8 cellular contexts compared by ENCODE assay signal in the genomic region with DNA sequence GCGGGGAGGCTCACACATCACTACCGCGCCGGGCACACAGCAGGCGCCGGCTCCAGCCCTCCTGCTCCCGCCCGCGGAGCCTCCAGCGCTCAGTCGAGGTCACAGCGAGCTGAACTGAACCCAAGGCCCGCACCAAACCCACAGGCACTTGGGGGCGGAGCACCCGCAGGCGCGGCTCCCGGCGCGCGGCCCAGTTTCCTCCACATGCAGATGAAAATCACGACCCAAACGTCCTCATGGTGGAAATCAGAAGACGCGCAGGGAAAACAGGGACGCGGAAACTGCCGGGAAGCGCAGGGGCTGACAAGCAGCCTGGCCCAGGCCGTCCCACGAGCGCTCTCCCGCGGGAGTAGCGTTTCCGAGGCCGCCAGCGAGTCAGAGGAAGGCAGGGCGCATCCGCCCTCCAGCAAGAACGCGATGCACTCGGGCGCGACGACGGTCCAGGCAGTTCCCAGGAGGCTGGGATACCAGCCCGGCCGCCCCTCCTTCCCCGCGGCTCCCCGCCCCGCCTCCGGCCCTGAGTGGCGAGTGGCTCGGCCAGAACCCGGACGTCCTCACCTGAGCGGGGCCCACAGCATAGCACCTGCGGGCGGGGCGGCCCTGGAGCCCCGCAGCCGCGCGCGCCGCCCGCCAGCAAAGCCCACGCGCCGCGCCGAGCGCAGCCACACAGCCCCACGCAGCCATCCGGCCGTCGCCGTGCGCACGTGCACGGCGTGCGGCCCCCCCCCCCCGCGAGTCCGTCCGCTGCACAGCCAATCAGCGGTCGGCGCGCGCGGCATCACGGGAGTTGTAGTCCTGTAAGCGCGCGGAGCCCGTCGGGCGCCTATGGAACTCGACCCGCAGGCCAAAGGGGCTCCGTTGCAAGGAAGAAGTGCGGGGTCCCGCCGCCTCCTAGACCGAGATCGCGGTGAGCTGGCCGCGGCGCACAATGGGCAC. TPM values are rescaled to one million over a fixed set of nuclear protein-coding genes. Genes with fewer than 3 reads are reported as not detected.
DNase-seq lines count a peak whose midpoint lies in the region; ATAC-seq, FAIRE-seq and TF ChIP-seq lines count a peak whose summit lies in the region.

A gene (minus strand): TSS at position 710 of the 936 bp plus-strand sequence. CDS start 26 bp downstream, at position 684.

- peaks cover 33% of the 10 kb centered on the region for H3K79me2 ChIP-seq in keratinocyte (ENCODE audit: control insufficient read depth, insufficient read depth, low read length)

- dilution Hi-C loops in keratinocyte (cut with MboI; ENCODE audit: extremely low pct_ligation_motif_present, low sequenced_read_pairs), result no loop called here

- H3K36me3 ChIP-seq in keratinocyte (ENCODE audit: control insufficient read depth in 2 of 2, extremely low read depth in 1 of 2, insufficient read depth in 2 of 2, low read length in 2 of 2), result no peaks in the 10 kb centered on the region

- TF ChIP-seq POLR2A in GM18951 (IDR thresholded peaks at IDR 0.05; ENCODE audit: extremely low read depth, insufficient read depth, insufficient read length), result peak; percentile 82

- peak within 1 kb of the TSS; percentile 89 for H2AFZ ChIP-seq in keratinocyte (ENCODE audit: control insufficient read depth, low read length)

- H3K9me1 ChIP-seq in keratinocyte (ENCODE audit: control insufficient read depth, extremely low read depth, insufficient read depth, low read length), result no peaks in the 10 kb centered on the region

- no peak for FAIRE-seq in keratinocyte (lab: Jason Lieb, UNC)

- peak; percentile 83 for ATAC-seq in HG03175 (IDR thresholded peaks at IDR 0.05; ENCODE audit: unreplicated experiment)
- ATAC-seq in central memory CD8-positive, alpha-beta T cell (replicated peaks; ENCODE audit: extremely low read depth, poor library complexity, severe bottlenecking), result peak; percentile 95

- H3K27me3 Mint-ChIP-seq in central memory CD8-positive, alpha-beta T cell, result no peaks in the 10 kb centered on the region

- peak in 1 of 3 experiments; percentile 6 for TF ChIP-seq CTCF in keratinocyte (optimal IDR thresholded peaks at IDR 0.05 in 1 of 3, IDR thresholded peaks at IDR 0.05 in 1 of 3, conservative IDR thresholded peaks at IDR 0.05 in 1 of 3; ENCODE audit: extremely low read depth in 1 of 3, insufficient read depth in 2 of 3, low read length in 3 of 3)

- peaks cover 26% of the 10 kb centered on the region for H3K4me1 Mint-ChIP-seq in central memory CD8-positive, alpha-beta T cell

- peak within 1 kb of the TSS; percentile 56 to 83 (median 80) for H3K4me3 ChIP-seq in keratinocyte (ENCODE audit: control insufficient read depth in 2 of 3, extremely low read depth in 1 of 3, insufficient read depth in 2 of 3, low read depth in 1 of 3, low read length in 3 of 3)

- peaks cover 12% of the 10 kb centered on the region for H3K4me1 ChIP-seq in keratinocyte (ENCODE audit: control insufficient read depth, extremely low read depth, insufficient read depth, low read length)

- H3K4me2 ChIP-seq in keratinocyte (ENCODE audit: control insufficient read depth, extremely low read depth, insufficient read depth, low read depth, low read length), result peak within 1 kb of the TSS; percentile 90

- H3K4me3 Mint-ChIP-seq in central memory CD8-positive, alpha-beta T cell, result peak within 1 kb of the TSS; percentile 82

- in situ Hi-C loops in ACHN (cut with HindIII; ENCODE audit: low pct_ligation_motif_present, low pct_unique_long_range_greater_than_20kb, low sequenced_read_pairs), result no loop called here
- in situ Hi-C loops in GM18951 (cut with MboI; ENCODE audit: low sequenced_read_pairs, unreplicated experiment), result no loop called here

- no peaks in the 10 kb centered on the region for H3K9me3 Mint-ChIP-seq in central memory CD8-positive, alpha-beta T cell

- H3K9ac ChIP-seq in keratinocyte (ENCODE audit: control insufficient read depth, extremely low read depth, insufficient read depth, low read length), result peak within 1 kb of the TSS; percentile 76

- no peaks in the 10 kb centered on the region for H3K27me3 ChIP-seq in keratinocyte (ENCODE audit: control insufficient read depth, extremely low read depth, insufficient read depth, low read length)

- no peaks in the 10 kb centered on the region for H3K9me3 ChIP-seq in keratinocyte (ENCODE audit: control insufficient read depth, low read depth, low read length)

- DNase-seq in ACHN (peak; percentile 90), NCI-H345 treated with DMSO at 0.1 percent for 48 hours (lab: John Stamatoyannopoulos, UW; ENCODE audit: unreplicated experiment) (peak; percentile 51), keratinocyte (ENCODE audit: low read depth, low spot score) (no peak)
- DNase-seq in activated CD4-positive, CD25-positive, alpha-beta regulatory T cell treated with anti-CD3 and anti-CD28 coated beads, Interleukin-2, amount 50 U/mL, for 72 hours, result peak; percentile 87
- DNase-seq in central memory CD8-positive, alpha-beta T cell (ENCODE audit: low spot score in 2 of 2), result peak; percentile 72 to 77
- peak; percentile 92 for DNase-seq in stimulated activated CD4-positive, alpha-beta T cell treated with anti-CD3 and anti-CD28 coated beads, Interleukin-12 subunit alpha, Interleukin-12 subunit beta, amount 100 ng/mL, for 4 hours

- H4K20me1 ChIP-seq in keratinocyte (ENCODE audit: control insufficient read depth, extremely low read depth, insufficient read depth, low read length), result peaks cover 2% of the 10 kb centered on the region

- no peaks in the 10 kb centered on the region for H3K36me3 Mint-ChIP-seq in central memory CD8-positive, alpha-beta T cell (ENCODE audit: insufficient read depth)

- H3K27ac ChIP-seq in keratinocyte (ENCODE audit: control insufficient read depth, insufficient read depth, low read length), result peak within 1 kb of the TSS; percentile 66

- peak within 1 kb of the TSS; percentile 78 for H3K27ac Mint-ChIP-seq in central memory CD8-positive, alpha-beta T cell (ENCODE audit: low read depth)

RNA-seq across cellular contexts. Expression of the gene that starts here (rescaled TPM):
- polyA plus RNA-seq in keratinocyte, result 22.6 to 30.9 TPM (median 22.9 TPM) in 3 replicates
- polyA plus RNA-seq in keratinocyte (2011; ENCODE audit: low read depth), result 3.5 TPM
- 15.3 and 22.4 TPM in 2 replicates for polyA plus RNA-seq in keratinocyte (2011; cell fraction: cytosol; rRNA removed)
- 19.4 and 22.5 TPM in 2 replicates for polyA plus RNA-seq in keratinocyte (2011; cell fraction: nucleus; rRNA removed)
- 14.7 and 26.7 TPM in 2 replicates for polyA plus RNA-seq in keratinocyte (2012; ENCODE audit: low replicate concordance)
- polyA minus RNA-seq in keratinocyte, result 18.8 to 21.9 TPM (median 18.9 TPM) in 3 replicates
- 24.0 TPM for polyA minus RNA-seq in keratinocyte (2011; cell fraction: cytosol; rRNA and poly(A)+ RNA removed)
- 9.4 and 11.3 TPM in 2 replicates for polyA minus RNA-seq in keratinocyte (2011; cell fraction: nucleus; rRNA and poly(A)+ RNA removed)
